8 cellular contexts compared by ENCODE assay signal in genomic region chr9:26744362-26744965, GRCh38.
DNase-seq lines count a peak whose midpoint lies in the region; ATAC-seq and TF ChIP-seq lines count a peak whose summit lies in the region.

No MANE protein-coding gene starts in this region.

- H3K79me2 ChIP-seq in H9 (ENCODE audit: insufficient read depth, low read length) = no peaks in the 10 kb centered on the region

- no peak overlapping the region for H4K91ac ChIP-seq in H9 (ENCODE audit: insufficient read length, low read depth, low read length)

- no peaks in the 10 kb centered on the region for H3K27me3 ChIP-seq in H9 (ENCODE audit: insufficient read depth, low read length)
- no peaks in the 10 kb centered on the region for H3K27me3 ChIP-seq in gastroesophageal sphincter
- H3K27me3 ChIP-seq in tibial artery = no peaks in the 10 kb centered on the region

- H3K4me2 ChIP-seq in H9 (ENCODE audit: insufficient read depth, insufficient read length, low read length) = no peak overlapping the region

- no peak overlapping the region for H3K56ac ChIP-seq in H9 (ENCODE audit: insufficient read length, low read depth, low read length)

- H3K4me3 ChIP-seq in AG10803 (ENCODE audit: low read length) = no peak overlapping the region
- H3K4me3 ChIP-seq in gastroesophageal sphincter = no peak overlapping the region
- H3K4me3 ChIP-seq in tibial artery = no peak overlapping the region

- H3K27ac Mint-ChIP-seq in H9 = no peak overlapping the region

- H3K27ac ChIP-seq in H9 (ENCODE audit: insufficient read length, low read depth, low read length) = no peak overlapping the region
- H3K27ac ChIP-seq in gastroesophageal sphincter = no peak overlapping the region
- H3K27ac ChIP-seq in tibial artery = no peak overlapping the region

- TF ChIP-seq CTCF in AG10803 (conservative IDR thresholded peaks at IDR 0.05; ENCODE audit: low read length) (peak; percentile 77), H9 (conservative IDR thresholded peaks at IDR 0.05) (peak; percentile 86), gastroesophageal sphincter (IDR thresholded peaks at IDR 0.05) (peak; percentile 57 to 74 (median 65)), tibial artery (IDR thresholded peaks at IDR 0.05) (peak; percentile 51 to 62)

- no peaks in the 10 kb centered on the region for H3K23me2 ChIP-seq in H9 (ENCODE audit: insufficient read length, low read depth, low read length, poor library complexity, severe bottlenecking)

- peak; percentile 35 for DNase-seq in AG10803 (ENCODE audit: low read depth)
- no peak for DNase-seq in H9
- peak; percentile 26 for DNase-seq in RPMI7951 (ENCODE audit: low read depth)
- DNase-seq in tibial artery = no peak

- no peak overlapping the region for H2BK120ac ChIP-seq in H9 (ENCODE audit: low read depth, low read length, poor library complexity, severe bottlenecking)

- TF ChIP-seq EP300 in gastroesophageal sphincter (IDR thresholded peaks at IDR 0.05) = no peak

- H3K9me3 ChIP-seq in H9 (ENCODE audit: control insufficient read depth, low read depth, low read length) (no peaks in the 10 kb centered on the region), gastroesophageal sphincter (peaks cover 0 to 5% (median 0%) of the 10 kb centered on the region in 3 donors), tibial artery (no peaks in the 10 kb centered on the region)

- no peak overlapping the region for H2AK5ac ChIP-seq in H9 (ENCODE audit: insufficient read length, low read length)

- H3K9ac ChIP-seq in H9 (ENCODE audit: extremely low read depth, insufficient read length, low read length) = no peak overlapping the region

- H2BK15ac ChIP-seq in H9 (ENCODE audit: low read depth, low read length) = no peak overlapping the region

- H3K4me1 Mint-ChIP-seq in H9 = peaks cover 39 to 46% of the 10 kb centered on the region in 2 experiments

- intact Hi-C loops in tibial artery (cut with DNase I; ENCODE audit: low total_unique reads) = no loop called here

- H3T11ph ChIP-seq in H9 (ENCODE audit: low read length) = no peak overlapping the region

- H3K27me3 Mint-ChIP-seq in H9 (ENCODE audit: low read depth) = no peaks in the 10 kb centered on the region

- no peak overlapping the region for H4K5ac ChIP-seq in H9 (ENCODE audit: insufficient read length, low read depth, low read length)

- H2BK20ac ChIP-seq in H9 (ENCODE audit: low read depth, low read length, poor library complexity, severe bottlenecking) = no peak overlapping the region

- no peaks in the 10 kb centered on the region for H3K79me1 ChIP-seq in H9 (ENCODE audit: insufficient read depth, low read depth, low read length, poor library complexity, severe bottlenecking)

- no CpG with 5 or more reads among the region's 2 CpGs for WGBS in H9 (ENCODE audit: extremely low coverage, insufficient read length, low lambda C conversion rate)
- WGBS in gastroesophageal sphincter (ENCODE audit: low coverage in 1 of 2), 2 donors = 31 to 40% methylated on average over 2 of the region's 2 CpGs

- H3K18ac ChIP-seq in H9 (ENCODE audit: insufficient read length, low read depth, low read length) = no peak overlapping the region

- H2BK12ac ChIP-seq in H9 (ENCODE audit: insufficient read length, low read depth, low read length) = no peak overlapping the region

- peaks cover 4 to 20% (median 6%) of the 10 kb centered on the region in 3 experiments; a peak in 6 of 7 replicates for H3K36me3 Mint-ChIP-seq in H9 (ENCODE audit: insufficient read depth in 1 of 3, low read depth in 3 of 3)

- H3K4me3 Mint-ChIP-seq in H9 = no peak overlapping the region

- peaks cover 6 to 12% of the 10 kb centered on the region in 2 experiments; a peak in 4 of 5 replicates for H3K9me3 Mint-ChIP-seq in H9

- no peak overlapping the region for H3K23ac ChIP-seq in H9 (ENCODE audit: insufficient read length, low read depth, low read length)

- no peak overlapping the region for H4K8ac ChIP-seq in H9 (replicated peaks; ENCODE audit: insufficient read length, low read depth, low read length)

- no peaks in the 10 kb centered on the region for H3K36me3 ChIP-seq in gastroesophageal sphincter
- no peaks in the 10 kb centered on the region for H3K36me3 ChIP-seq in tibial artery

- ATAC-seq in gastroesophageal sphincter (no peak), HG03439 (IDR thresholded peaks at IDR 0.05; ENCODE audit: unreplicated experiment) (no peak), HG03571 (IDR thresholded peaks at IDR 0.05; ENCODE audit: unreplicated experiment) (no peak), GM18873 (IDR thresholded peaks at IDR 0.05; ENCODE audit: low FRiP score, unreplicated experiment) (no peak)

- H4K20me1 ChIP-seq in H9 (ENCODE audit: control insufficient read depth, insufficient read depth, insufficient read length) = no peaks in the 10 kb centered on the region

- no peak overlapping the region for H3K4ac ChIP-seq in H9 (ENCODE audit: low read depth, low read length)

- no peak overlapping the region for H2BK5ac ChIP-seq in H9 (ENCODE audit: insufficient read length, low read length)

- TF ChIP-seq POLR2A in gastroesophageal sphincter (IDR thresholded peaks at IDR 0.05) = no peak

- H3K4me1 ChIP-seq in H9 (ENCODE audit: insufficient read depth, low read length) (peaks cover 16% of the 10 kb centered on the region), gastroesophageal sphincter (no peaks in the 10 kb centered on the region), tibial artery (no peaks in the 10 kb centered on the region)

- H2AFZ ChIP-seq in H9 (ENCODE audit: low read length) = no peak overlapping the region

- no peak overlapping the region for H3K14ac ChIP-seq in H9 (ENCODE audit: insufficient read depth, low read length)

Comparison
In these comparisons a context has a peak if more than half of its experiments do, and no peak if none do; other contexts are left out.
1. DNase-seq: peak in AG10803 (single experiment) and RPMI7951 (single experiment); none in H9 (single experiment) and tibial artery (0 of 2).
2. Peak in every context shown above with its lines, with median percentiles within 50 percentile points of each other: CTCF ChIP-seq.